35 cellular contexts compared by ENCODE assay signal in genomic region chr20:36360429-36360828, GRCh38.
"Had no signal": no experiment of that assay in that cellular context is flagged by ENCODE, and none has a peak within 500 bp of the region (broad histone marks: within the 10 kb centered on the region; RNA-seq: fewer than 3 reads in every experiment).

No MANE protein-coding gene starts in this region.

- H3K27me3 ChIP-seq: MG63 had no signal

- H3K4me3 ChIP-seq: MG63 had no signal

- H3K9me3 ChIP-seq: MG63 had no signal

- DNase-seq: Karpas-422, Kasumi-1, MG63, MM.1S, MV-4-11, NCI-H1048, NCI-H1092, NCI-H1092 treated with DMSO at 0.1 percent for 48 hours, NCI-H1105, NCI-H1105 treated with DMSO at 0.1 percent for 48 hours, NCI-H1417, NCI-H1417 treated with DMSO at 0.1 percent for 48 hours, NCI-H1436, NCI-H1436 treated with DMSO at 0.1 percent for 48 hours, NCI-H146, NCI-H1694, NCI-H1694 treated with DMSO at 0.1 percent for 48 hours, NCI-H187, NCI-H187 treated with DMSO at 0.1 percent for 48 hours, NCI-H1930, NCI-H2029, NCI-H2029 treated with DMSO at 0.1 percent for 48 hours, NCI-H2081, NCI-H2081 treated with DMSO at 0.1 percent for 48 hours, NCI-H2107, NCI-H2171, NCI-H2171 treated with DMSO at 0.1 percent for 48 hours, NCI-H2227 treated with DMSO at 0.1 percent for 48 hours, NCI-H226, NCI-H345, NCI-H446, NCI-H446 treated with DMSO at 0.1 percent for 48 hours, NCI-H510A, NCI-H510A treated with DMSO at 0.1 percent for 48 hours, NCI-H524 had no signal

- H3K36me3 ChIP-seq: MG63 had no signal
